Comparison of ENCODE assay signal across 1 cellular context in genomic region chr12:1812650-1813302, GRCh38.
A peak's percentile ranks its signal among the peaks of the same experiment; 100 is the strongest.
TF ChIP-seq lines count a peak whose summit lies in the region.

No MANE protein-coding gene starts in this region.

TF ChIP-seq in HepG2, 621 proteins besides CTCF, POLR2A, EP300 and RAD21 (continued from another document and continues in another):
- TF ChIP-seq ZBTB37 (CRISPR knock-in tag; IDR thresholded peaks at IDR 0.05) (no peak), ZSCAN20 (CRISPR knock-in tag; IDR thresholded peaks at IDR 0.05; ENCODE audit: borderline replicate concordance) (0 out of 2 replicates have a peak, but pooled peaks have one; percentile 6), ELF1 (CRISPR knock-in tag; IDR thresholded peaks at IDR 0.05) (no peak; the same call in 1 of the 2 replicates), GPBP1L1 (CRISPR knock-in tag; IDR thresholded peaks at IDR 0.05) (no peak), ZNF318 (CRISPR knock-in tag; IDR thresholded peaks at IDR 0.05) (no peak), HOXA7 (CRISPR knock-in tag; IDR thresholded peaks at IDR 0.05) (no peak), ZKSCAN8 (CRISPR knock-in tag; IDR thresholded peaks at IDR 0.05; ENCODE audit: borderline replicate concordance) (no peak), ZNF839 (CRISPR knock-in tag; IDR thresholded peaks at IDR 0.05; ENCODE audit: borderline replicate concordance) (no peak), MEF2D (CRISPR knock-in tag; IDR thresholded peaks at IDR 0.05) (no peak), ZSCAN31 (CRISPR knock-in tag; IDR thresholded peaks at IDR 0.05; ENCODE audit: low read depth) (no peak), ZNF382 (CRISPR knock-in tag; IDR thresholded peaks at IDR 0.05; ENCODE audit: borderline replicate concordance) (no peak), CREM (IDR thresholded peaks at IDR 0.05) (peak; percentile 60; the same call in 1 of the 2 replicates), CREM (CRISPR knock-in tag; IDR thresholded peaks at IDR 0.05) (no peak), ZNF224 (CRISPR knock-in tag; IDR thresholded peaks at IDR 0.05) (no peak), IRF1 (CRISPR knock-in tag; IDR thresholded peaks at IDR 0.05; ENCODE audit: low read depth) (no peak), CEBPZ (IDR thresholded peaks at IDR 0.05; ENCODE audit: low read length) (no peak), ZNF17 (CRISPR knock-in tag; IDR thresholded peaks at IDR 0.05) (no peak), RFX3 (CRISPR knock-in tag; IDR thresholded peaks at IDR 0.05) (no peak), ZBTB26 (CRISPR knock-in tag; IDR thresholded peaks at IDR 0.05; ENCODE audit: borderline replicate concordance) (no peak), WIZ (CRISPR knock-in tag; IDR thresholded peaks at IDR 0.05) (no peak), ZNF580 (CRISPR knock-in tag; IDR thresholded peaks at IDR 0.05; ENCODE audit: borderline replicate concordance, low read depth) (0 out of 2 replicates have a peak, but pooled peaks have one; percentile 42), PBX2 (CRISPR knock-in tag; IDR thresholded peaks at IDR 0.05) (no peak), ZBTB1 (CRISPR knock-in tag; IDR thresholded peaks at IDR 0.05; ENCODE audit: borderline replicate concordance) (no peak), ZNF263 (CRISPR knock-in tag; IDR thresholded peaks at IDR 0.05) (no peak), FOXC1 (CRISPR knock-in tag; IDR thresholded peaks at IDR 0.05; ENCODE audit: borderline replicate concordance) (no peak), ZC3H13 (CRISPR knock-in tag; IDR thresholded peaks at IDR 0.05) (no peak), FOXO4 (CRISPR knock-in tag; conservative IDR thresholded peaks at IDR 0.05) (no peak), GATA4 (IDR thresholded peaks at IDR 0.05; ENCODE audit: borderline replicate concordance, low read depth) (peak; percentile 29; the same call in 1 of the 2 replicates), FOXO1 (CRISPR knock-in tag; IDR thresholded peaks at IDR 0.05) (peak; percentile 53; the same call in 1 of the 2 replicates), MAF1 (CRISPR knock-in tag; IDR thresholded peaks at IDR 0.05; ENCODE audit: borderline replicate concordance) (no peak), STAG1 (CRISPR knock-in tag; IDR thresholded peaks at IDR 0.05) (peak; percentile 12; the same call in 1 of the 2 replicates), SNRNP70 (IDR thresholded peaks at IDR 0.05; ENCODE audit: low read depth, low read length) (no peak), ARID2 (CRISPR knock-in tag; IDR thresholded peaks at IDR 0.05; ENCODE audit: borderline replicate concordance) (0 out of 2 replicates have a peak, but pooled peaks have one; percentile 26), ZNF597 (CRISPR knock-in tag; IDR thresholded peaks at IDR 0.05) (no peak), THAP8 (CRISPR knock-in tag; IDR thresholded peaks at IDR 0.05; ENCODE audit: borderline replicate concordance) (no peak), U2AF1 (optimal IDR thresholded peaks at IDR 0.05; ENCODE audit: low read depth, low read length) (no peak)
